Comparison of ENCODE assay signal across 28 cellular contexts in the genomic region with DNA sequence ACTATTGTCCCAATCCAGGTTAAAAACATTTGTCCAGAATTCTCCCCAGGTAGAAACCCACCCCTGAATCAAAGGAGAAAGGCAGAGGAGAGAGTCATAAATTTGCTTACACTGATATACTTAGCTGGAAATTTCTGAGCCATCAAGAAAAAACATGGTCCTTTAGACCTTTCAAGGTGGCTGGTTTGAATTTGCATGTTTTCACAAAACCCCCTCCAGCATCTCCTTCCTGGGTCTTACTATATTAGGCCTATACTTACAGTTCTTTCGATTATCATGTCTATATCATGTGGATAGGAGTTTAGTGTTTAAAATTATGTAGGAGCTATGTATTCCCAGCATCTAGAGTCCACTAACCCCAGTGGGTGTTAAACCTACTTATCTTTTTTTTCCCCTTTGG.
"Had no signal": no experiment of that assay in that cellular context is flagged by ENCODE, and none has a peak within 500 bp of the region (broad histone marks: within the 10 kb centered on the region; RNA-seq: fewer than 3 reads in every experiment).

No MANE protein-coding gene starts in this region.

- H3K4me1 Mint-ChIP-seq: activated T-helper 17 cell treated with anti-CD3 and anti-CD28 coated beads, Interleukin-2, amount 50 U/mL, for 72 hours; central memory CD8-positive, alpha-beta T cell had no signal

- H3K9me3 Mint-ChIP-seq: activated T-cell treated with anti-CD3 and anti-CD28 coated beads, Interleukin-2, amount 50 U/mL, for 4 hours; activated T-helper 17 cell treated with anti-CD3 and anti-CD28 coated beads, Interleukin-2, amount 50 U/mL, for 72 hours; central memory CD8-positive, alpha-beta T cell had no signal

- H3K36me3 Mint-ChIP-seq: activated naive CD8-positive, alpha-beta T cell had no signal

- DNase-seq: activated CD4-positive, alpha-beta T cell treated with anti-CD3 and anti-CD28 coated beads for 1 hour; activated CD4-positive, alpha-beta T cell treated with anti-CD3 and anti-CD28 coated beads for 4 hours; activated CD4-positive, alpha-beta T cell treated with anti-CD3 and anti-CD28 coated beads, Interleukin-2, amount 50 U/mL, for 1 hour; activated CD4-positive, alpha-beta T cell treated with anti-CD3 and anti-CD28 coated beads, Interleukin-2, amount 50 U/mL, for 48 hours; activated CD8-positive, alpha-beta memory T cell treated with anti-CD3 and anti-CD28 coated beads for 24 hours; activated CD8-positive, alpha-beta T cell treated with anti-CD3 and anti-CD28 coated beads for 36 hours; activated effector memory CD4-positive, alpha-beta T cell treated with Interleukin-2 at 50 U/mL for 16 hours; activated gamma-delta T cell treated with Interleukin-2 at 50 U/mL for 16 hours; activated naive CD4-positive, alpha-beta T cell treated with anti-CD3 and anti-CD28 coated beads, Interleukin-2, amount 50 U/mL, for 16 hours; activated naive CD4-positive, alpha-beta T cell treated with Interleukin-2 at 50 U/mL for 16 hours; activated T-cell treated with anti-CD3 and anti-CD28 coated beads, Interleukin-2, amount 50 U/mL, for 4 hours; amniotic stem cell; anterior cingulate cortex; brain microvascular endothelial cell; effector CD4-positive, alpha-beta T cell; effector memory CD8-positive, alpha-beta T cell; erythroblast; foreskin keratinocyte; gastrocnemius medialis; glutamatergic neuron; heart left ventricle; T-helper 2 cell had no signal

- H3K27ac ChIP-seq: brain microvascular endothelial cell, coronary artery, esophagus muscularis mucosa, foreskin keratinocyte, gastrocnemius medialis, heart left ventricle had no signal

- H3K27me3 Mint-ChIP-seq: activated CD8-positive, alpha-beta T cell treated with anti-CD3 and anti-CD28 coated beads for 36 hours; effector memory CD8-positive, alpha-beta T cell had no signal

- H3K4me3 Mint-ChIP-seq: activated CD8-positive, alpha-beta T cell treated with anti-CD3 and anti-CD28 coated beads for 36 hours; activated naive CD8-positive, alpha-beta T cell; activated T-cell treated with anti-CD3 and anti-CD28 coated beads, Interleukin-2, amount 50 U/mL, for 4 hours; activated T-helper 17 cell treated with anti-CD3 and anti-CD28 coated beads, Interleukin-2, amount 50 U/mL, for 72 hours; central memory CD8-positive, alpha-beta T cell; dendritic cell treated with granulocyte-macrophage colony-stimulating factor and Interleukin-4, amounts not matched to agents 40 ng/mL and 50 ng/mL, for 4 days; effector memory CD8-positive, alpha-beta T cell had no signal

- ATAC-seq: activated CD8-positive, alpha-beta T cell treated with anti-CD3 and anti-CD28 coated beads for 36 hours; activated T-cell treated with anti-CD3 and anti-CD28 coated beads, Interleukin-2, amount 50 U/mL, for 4 hours; activated T-helper 17 cell treated with anti-CD3 and anti-CD28 coated beads, Interleukin-2, amount 50 U/mL, for 72 hours; effector memory CD8-positive, alpha-beta T cell; foreskin keratinocyte; gastrocnemius medialis; heart left ventricle had no signal

- H3K4me1 ChIP-seq: foreskin keratinocyte had no signal

- H3K36me3 ChIP-seq: brain microvascular endothelial cell, esophagus muscularis mucosa, gastrocnemius medialis, heart left ventricle had no signal

- H3K4me3 ChIP-seq: coronary artery, esophagus muscularis mucosa, gastrocnemius medialis, heart left ventricle had no signal

- H3K27me3 ChIP-seq: brain microvascular endothelial cell, esophagus muscularis mucosa, foreskin keratinocyte, gastrocnemius medialis, heart left ventricle had no signal

- H3K9me3 ChIP-seq: gastrocnemius medialis had no signal

- H3K27ac Mint-ChIP-seq: activated CD8-positive, alpha-beta T cell treated with anti-CD3 and anti-CD28 coated beads for 36 hours; activated naive CD8-positive, alpha-beta T cell; activated T-helper 17 cell treated with anti-CD3 and anti-CD28 coated beads, Interleukin-2, amount 50 U/mL, for 72 hours; dendritic cell treated with granulocyte-macrophage colony-stimulating factor and Interleukin-4, amounts not matched to agents 40 ng/mL and 50 ng/mL, for 4 days; effector memory CD8-positive, alpha-beta T cell had no signal
